Comparison of ENCODE assay signal across 27 cellular contexts in genomic region chr11:71103266-71103665, GRCh38.
A peak's percentile ranks its signal among the peaks of the same experiment; 100 is the strongest.
DNase-seq lines count a peak whose midpoint lies in the region; ATAC-seq and TF ChIP-seq lines count a peak whose summit lies in the region.
"Had no signal": no experiment of that assay in that cellular context is flagged by ENCODE, and none has a peak within 500 bp of the region (broad histone marks: within the 10 kb centered on the region; RNA-seq: fewer than 3 reads in every experiment).

No MANE protein-coding gene starts in this region.

- H3K36me3 ChIP-seq in mammary epithelial cell (ENCODE audit: insufficient read depth, low read length) (no peaks in the 10 kb centered on the region), body of pancreas (replicated peaks in 1 of 2; ENCODE audit: insufficient read depth in 1 of 2, low read depth in 2 of 2) (no peaks in the 10 kb centered on the region), left lung (no peaks in the 10 kb centered on the region), upper lobe of right lung (no peaks in the 10 kb centered on the region)
- H3K36me3 ChIP-seq: gastrocnemius medialis, Peyer's patch had no signal

- no peak for TF ChIP-seq CTCF in mammary epithelial cell (conservative IDR thresholded peaks at IDR 0.05 in 1 of 2, IDR thresholded peaks at IDR 0.05 in 1 of 2; ENCODE audit: extremely low read depth in 1 of 2, insufficient read depth in 1 of 2, low read depth in 1 of 2, low read length in 2 of 2)
- TF ChIP-seq CTCF in body of pancreas (IDR thresholded peaks at IDR 0.05): no peak
- no peak for TF ChIP-seq CTCF in left lung (IDR thresholded peaks at IDR 0.05)
- no peak for TF ChIP-seq CTCF in upper lobe of right lung (IDR thresholded peaks at IDR 0.05)

- H2AFZ ChIP-seq in mammary epithelial cell (ENCODE audit: low read depth, low read length): no peak overlapping the region

- H3K4me2 ChIP-seq in mammary epithelial cell (ENCODE audit: insufficient read depth, low read depth, low read length): no peak overlapping the region

- peak; percentile 77 for ATAC-seq in body of pancreas
- ATAC-seq in left lung: peak; percentile 17
- ATAC-seq in upper lobe of right lung: peak; percentile 12
- ATAC-seq in HG03159 (IDR thresholded peaks at IDR 0.05; ENCODE audit: unreplicated experiment): no peak
- ATAC-seq: activated T-cell treated with anti-CD3 and anti-CD28 coated beads, Interleukin-2, amount 50 U/mL, for 72 hours; gastrocnemius medialis; mucosa of descending colon; natural killer cell; WTC11 had no signal

- H3K27me3 ChIP-seq in mammary epithelial cell (ENCODE audit: insufficient read depth, low read length) (no peaks in the 10 kb centered on the region), body of pancreas (no peaks in the 10 kb centered on the region), left lung (no peaks in the 10 kb centered on the region), upper lobe of right lung (no peaks in the 10 kb centered on the region)
- H3K27me3 ChIP-seq: Peyer's patch had no signal

- dilution Hi-C loops in mammary epithelial cell (cut with HindIII; ENCODE audit: low sequenced_read_pairs): loop anchor here (5.0 to 10.0 kb wide), 2 partner anchors 279 to 322 kb away; no protein-coding TSS in a partner anchor

- no peaks in the 10 kb centered on the region for H3K79me2 ChIP-seq in mammary epithelial cell (ENCODE audit: insufficient read depth, low read length)

- in situ Hi-C loops in T47D (cut with HindIII; ENCODE audit: low pct_unique_long_range_greater_than_20kb, low sequenced_read_pairs) (no loop called here), mammary epithelial cell (cut with MboI; ENCODE audit: low sequenced_read_pairs in 2 of 2) (loop anchor here in 1 of 2 donors (10.0 kb wide), 1 partner anchor 242 kb away; no protein-coding TSS in a partner anchor)

- H3K9ac ChIP-seq in mammary epithelial cell (ENCODE audit: insufficient read depth, low read length): no peak overlapping the region

- H3K9me3 ChIP-seq in mammary epithelial cell (replicated peaks; ENCODE audit: insufficient read depth, low read length) (no peaks in the 10 kb centered on the region), body of pancreas (no peaks in the 10 kb centered on the region), left lung (no peaks in the 10 kb centered on the region), upper lobe of right lung (no peaks in the 10 kb centered on the region)
- H3K9me3 ChIP-seq: gastrocnemius medialis, mucosa of descending colon, Peyer's patch had no signal

- no peaks in the 10 kb centered on the region for H4K20me1 ChIP-seq in mammary epithelial cell (ENCODE audit: insufficient read depth, low read length)

- no peaks in the 10 kb centered on the region for H3K4me1 ChIP-seq in mammary epithelial cell (ENCODE audit: insufficient read depth, low read length)
- H3K4me1 ChIP-seq in body of pancreas: peaks cover 4% of the 10 kb centered on the region
- H3K4me1 ChIP-seq in left lung: no peaks in the 10 kb centered on the region
- H3K4me1 ChIP-seq in upper lobe of right lung: no peaks in the 10 kb centered on the region
- H3K4me1 ChIP-seq: gastrocnemius medialis, Peyer's patch had no signal

- CTCF ChIA-PET in mammary epithelial cell (lab: Charles Lee; ENCODE audit: low non-redundant PET): no interaction called here

- no peak for TF ChIP-seq POLR2A in body of pancreas (IDR thresholded peaks at IDR 0.05)

- WGBS in mammary epithelial cell (ENCODE audit: low coverage, missing lambda C conversion rate): 94% methylated on average over 7 of the region's 7 CpGs
- 50 to 51% methylated on average over 1 to 7 of the region's 7 CpGs for WGBS in body of pancreas, 2 donors

- H3K27ac ChIP-seq in mammary epithelial cell (ENCODE audit: insufficient read depth, low read depth, low read length): no peak overlapping the region
- peak overlapping the region; percentile 54 to 68 (median 62) for H3K27ac ChIP-seq in body of pancreas
- H3K27ac ChIP-seq in left lung: no peak overlapping the region
- H3K27ac ChIP-seq in upper lobe of right lung: no peak overlapping the region
- H3K27ac ChIP-seq: gastrocnemius medialis, Peyer's patch had no signal

- intact Hi-C loops in mammary epithelial cell (cut with micrococcal nuclease) (no loop called here), body of pancreas (cut with DNase I) (no loop called here), left lung (cut with DNase I) (no loop called here), upper lobe of right lung (cut with DNase I) (no loop called here)

- H3K4me3 ChIP-seq in mammary epithelial cell (replicated peaks in 1 of 3; ENCODE audit: insufficient read depth in 1 of 3, low read depth in 2 of 3, low read length in 3 of 3) (no peak overlapping the region), body of pancreas (no peak overlapping the region), left lung (no peak overlapping the region), upper lobe of right lung (no peak overlapping the region)
- H3K4me3 ChIP-seq: gastrocnemius medialis, lung, mucosa of descending colon, Peyer's patch, skin epidermis had no signal

- peak; percentile 87 to 92 for DNase-seq in T47D (ENCODE audit: low read depth in 1 of 2, low spot score in 1 of 2)
- no peak for DNase-seq in mammary epithelial cell
- peak; percentile 42 to 69 (median 68) for DNase-seq in body of pancreas
- DNase-seq in left lung: no peak
- no peak for DNase-seq in upper lobe of right lung
- no peak for DNase-seq in NCI-H1417 (lab: John Stamatoyannopoulos, UW)
- DNase-seq in C1 segment of cervical spinal cord (lab: John Stamatoyannopoulos, UW): no peak
- DNase-seq: activated CD4-positive, alpha-beta T cell treated with anti-CD3 and anti-CD28 coated beads, Interleukin-2, amount 10 ng/mL, durations not matched to agents 7 days and 5 days; activated naive CD4-positive, alpha-beta T cell treated with Interleukin-2 at 50 U/mL for 16 hours; activated T-cell treated with anti-CD3 and anti-CD28 coated beads, Interleukin-2, amount 50 U/mL, for 72 hours; CD4-positive, alpha-beta memory T cell; EL; gastrocnemius medialis; H9; hippocampal formation; Karpas-422; mucosa of descending colon; MV-4-11; natural killer cell; occipital lobe; SIG-M5; stimulated activated naive CD4-positive, alpha-beta T cell had no signal

- BruUV-seq in mammary epithelial cell (replicated peaks; lab: Mats Ljungman, UMichigan): no TSS peak

Comparison
In these comparisons a context has a peak if more than half of its experiments do, and no peak if none do; other contexts are left out.
1. DNase-seq: peak in T47D (2 of 2) and body of pancreas (4 of 4); none in mammary epithelial cell (single experiment), left lung (0 of 2), upper lobe of right lung (single experiment), NCI-H1417 (0 of 3) and C1 segment of cervical spinal cord (0 of 14).
2. H3K27ac ChIP-seq: peak in body of pancreas (4 of 4); none in mammary epithelial cell (single experiment), left lung (0 of 2) and upper lobe of right lung (single experiment).